ENCODE assay signal across 8 cellular contexts in the genomic region with DNA sequence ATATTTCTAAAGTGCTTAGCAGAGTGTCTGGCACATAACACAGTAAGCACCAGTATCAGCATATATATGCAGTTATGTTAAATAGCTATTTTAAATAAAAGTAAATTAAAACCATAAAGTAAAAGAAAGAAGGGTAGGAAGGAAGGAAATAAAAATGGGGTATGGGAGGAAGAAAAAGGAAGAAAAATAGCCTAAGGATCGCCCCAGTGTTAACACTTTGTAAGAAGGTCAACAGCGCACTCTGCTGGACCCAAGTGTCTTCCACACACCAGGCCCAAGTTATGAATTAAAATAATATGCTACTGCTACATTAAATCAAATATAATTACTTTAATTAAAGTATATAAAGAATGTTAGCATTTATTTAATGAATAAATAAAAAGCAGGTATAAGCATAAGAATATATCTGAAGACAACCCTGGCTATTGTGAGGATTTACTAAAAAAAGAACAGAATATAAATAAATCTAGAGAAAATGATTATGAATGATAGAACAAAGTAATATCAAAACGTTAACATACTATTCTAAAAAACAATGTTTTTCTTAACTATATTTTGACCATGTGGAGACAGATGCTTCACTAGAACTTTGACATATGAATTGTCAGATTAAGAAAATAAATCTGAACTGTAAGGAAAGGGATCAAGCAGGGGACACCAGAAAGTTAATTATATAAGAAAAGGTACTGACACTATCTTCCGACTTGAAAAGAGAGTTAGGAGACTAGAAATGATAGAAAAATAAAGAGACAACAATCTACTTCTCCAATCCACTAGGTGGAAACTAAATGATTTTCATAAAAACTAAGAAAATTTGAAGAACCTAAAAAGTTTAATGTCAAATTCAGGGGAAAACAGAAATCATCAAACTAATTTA.
A peak's percentile ranks its signal among the peaks of the same experiment; 100 is the strongest.
DNase-seq lines count a peak whose midpoint lies in the region; ATAC-seq lines count a peak whose summit lies in the region.

No MANE protein-coding gene starts in this region.

- DNase-seq in SKM-1 treated with dmso at 0.1 percent for 144 hours (lab: John Stamatoyannopoulos, UW; ENCODE audit: unreplicated experiment): peak; percentile 10
- no peak for DNase-seq in SKM-1 (lab: John Stamatoyannopoulos, UW; ENCODE audit: unreplicated experiment)
- peak; percentile 42 for DNase-seq in NCI-H1105 (lab: John Stamatoyannopoulos, UW)
- DNase-seq in T-helper 22 cell (ENCODE audit: low read depth): peak; percentile 12
- DNase-seq in T47D (ENCODE audit: low read depth in 1 of 2, low spot score in 1 of 2): peak; percentile 38 to 79
- DNase-seq in kidney glomerular epithelial cell (lab: John Stamatoyannopoulos, UW): peak; percentile 59
- DNase-seq in stimulated activated CD4-positive, alpha-beta T cell treated with anti-CD3 and anti-CD28 coated beads, Interleukin-4, amount 100 ng/mL, for 48 hours (ENCODE audit: low read depth in 2 of 2): peak; percentile 29 to 42

- in situ Hi-C loops in T47D (cut with HindIII; ENCODE audit: low pct_unique_long_range_greater_than_20kb, low sequenced_read_pairs): no loop called here

- ATAC-seq in HG02840 (IDR thresholded peaks at IDR 0.05; ENCODE audit: low FRiP score, unreplicated experiment): no peak
